ENCODE assay signal across 8 cellular contexts in the genomic region with DNA sequence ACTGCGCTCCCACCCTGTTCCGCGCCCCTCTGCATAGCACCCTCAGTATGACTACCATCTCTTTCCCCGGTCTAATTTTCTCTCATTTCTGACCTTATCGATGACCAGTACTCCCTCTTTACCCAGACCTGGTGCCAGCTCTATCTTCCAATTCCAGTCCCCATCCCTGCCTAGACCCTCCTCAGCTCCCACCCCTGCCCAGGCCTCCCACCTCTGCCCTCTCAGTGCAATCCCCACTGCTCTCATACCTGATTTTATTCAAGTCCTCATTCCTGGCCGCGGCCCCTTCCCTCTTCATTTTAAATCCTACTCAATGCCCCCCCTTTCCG. TPM values are rescaled to one million over a fixed set of nuclear protein-coding genes. Genes with fewer than 3 reads are reported as not detected.
DNase-seq lines count a peak whose midpoint lies in the region; ATAC-seq and TF ChIP-seq lines count a peak whose summit lies in the region.

No MANE protein-coding gene starts in this region.

- H3K4me2 ChIP-seq in Loucy (ENCODE audit: low read depth, low read length, poor library complexity, severe bottlenecking), result peak overlapping the region; percentile 95

- TF ChIP-seq CTCF in AG10803 (conservative IDR thresholded peaks at IDR 0.05; ENCODE audit: low read length), result no peak
- TF ChIP-seq CTCF in Loucy (conservative IDR thresholded peaks at IDR 0.05; ENCODE audit: low read length), result no peak
- TF ChIP-seq CTCF in breast epithelium (IDR thresholded peaks at IDR 0.05), result no peak
- no peak for TF ChIP-seq CTCF in GM13977 (IDR thresholded peaks at IDR 0.05; ENCODE audit: extremely low read depth, insufficient read depth, missing control alignments)

- peak overlapping the region; percentile 86 for H3K4me3 ChIP-seq in AG10803 (ENCODE audit: low read length)
- H3K4me3 ChIP-seq in Loucy (ENCODE audit: low read length, poor library complexity, severe bottlenecking), result peak overlapping the region; percentile 96
- H3K4me3 ChIP-seq in breast epithelium, result peak overlapping the region; percentile 65 to 98 (median 86)
- peak overlapping the region; percentile 92 for H3K4me3 ChIP-seq in mucosa of stomach (ENCODE audit: low read length)

- no peaks in the 10 kb centered on the region for H3F3A ChIP-seq in Loucy (ENCODE audit: low read depth)

- H3K4me1 ChIP-seq in Loucy (ENCODE audit: insufficient read depth, low read length, poor library complexity, severe bottlenecking) (peaks cover 65% of the 10 kb centered on the region), breast epithelium (no peaks in the 10 kb centered on the region), mucosa of stomach (ENCODE audit: control insufficient read depth, insufficient read depth, low read length) (peaks cover 35% of the 10 kb centered on the region)

- peaks cover 78% of the 10 kb centered on the region for H3K79me2 ChIP-seq in Loucy (ENCODE audit: insufficient read depth, low read length)

- peak overlapping the region; percentile 96 to 97 for H3K27ac ChIP-seq in breast epithelium

- ATAC-seq in HG03442 (IDR thresholded peaks at IDR 0.05; ENCODE audit: unreplicated experiment), result no peak

- H3K9me2 ChIP-seq in Loucy (replicated peaks; ENCODE audit: low read depth, low read length), result no peaks in the 10 kb centered on the region

- H2AFZ ChIP-seq in Loucy (ENCODE audit: low read length), result 0 out of 2 replicates have a peak overlapping the region, but pooled peaks have one; percentile 16

- H3K36me3 ChIP-seq in Loucy (ENCODE audit: insufficient read depth, low read length) (no peaks in the 10 kb centered on the region), breast epithelium (no peaks in the 10 kb centered on the region), mucosa of stomach (ENCODE audit: control insufficient read depth, insufficient read depth, low read length) (no peaks in the 10 kb centered on the region)

- H3K27me3 ChIP-seq in Loucy (ENCODE audit: insufficient read depth, low read length, poor library complexity, severe bottlenecking) (no peaks in the 10 kb centered on the region), breast epithelium (no peaks in the 10 kb centered on the region), mucosa of stomach (ENCODE audit: control insufficient read depth, insufficient read depth, low read length) (no peaks in the 10 kb centered on the region)

- no peak for DNase-seq in AG10803 (ENCODE audit: low read depth)
- no peak for DNase-seq in breast epithelium (ENCODE audit: low spot score in 2 of 2)
- no peak for DNase-seq in activated CD4-positive, CD25-positive, alpha-beta regulatory T cell treated with anti-CD3 and anti-CD28 coated beads, Interleukin-2, amount 50 U/mL, for 72 hours
- DNase-seq in middle frontal gyrus (ENCODE audit: extremely low spot score, low spot score), result no peak
- DNase-seq in GM13977 (ENCODE audit: low spot score), result no peak

- no peaks in the 10 kb centered on the region for H3K9me3 ChIP-seq in Loucy (ENCODE audit: insufficient read depth, low read depth, low read length)
- no peaks in the 10 kb centered on the region for H3K9me3 ChIP-seq in breast epithelium
- no peaks in the 10 kb centered on the region for H3K9me3 ChIP-seq in mucosa of stomach (ENCODE audit: control insufficient read depth, low read length)

- H3K9ac ChIP-seq in Loucy (ENCODE audit: low read depth, low read length, poor library complexity, severe bottlenecking), result peak overlapping the region; percentile 92
- H3K9ac ChIP-seq in mucosa of stomach (ENCODE audit: low read length), result peak overlapping the region; percentile 79

- intact Hi-C loops in breast epithelium (cut with DNase I; ENCODE audit: low total_unique reads), result no loop called here

- in situ Hi-C loops in GM13977 (cut with MboI; ENCODE audit: low pct_unique_long_range_greater_than_20kb, low sequenced_read_pairs, unreplicated experiment), result no loop called here

- TF ChIP-seq POLR2A in breast epithelium (IDR thresholded peaks at IDR 0.05), result no peak

- peaks cover 56% of the 10 kb centered on the region for H4K20me1 ChIP-seq in Loucy (ENCODE audit: insufficient read depth, low read length, poor library complexity, severe bottlenecking)

RNA-seq across cellular contexts. Expression of a gene that starts 1.3 kb away (rescaled TPM):
- total RNA-seq in breast epithelium, result 100 to 1,000 TPM in 1 of 3 donors, 10 to 100 TPM in 2; 51.5 to 103 (median 77.3) TPM
